In genomic region chr2:109648041-109648527, GRCh38 we compare ENCODE assay signal across 17 cellular contexts. TPM values are rescaled to one million over a fixed set of nuclear protein-coding genes. Genes with fewer than 3 reads are reported as not detected.
DNase-seq lines count a peak whose midpoint lies in the region; ATAC-seq and TF ChIP-seq lines count a peak whose summit lies in the region.
"Had no signal": no experiment of that assay in that cellular context is flagged by ENCODE, and none has a peak within 500 bp of the region (broad histone marks: within the 10 kb centered on the region; RNA-seq: fewer than 3 reads in every experiment).

No MANE protein-coding gene starts in this region.

- no peaks in the 10 kb centered on the region for H3K9me3 ChIP-seq in gastrocnemius medialis
- H3K9me3 ChIP-seq: HAP-1 had no signal

- H3K27me3 ChIP-seq in gastrocnemius medialis, result no peaks in the 10 kb centered on the region

- peak overlapping the region; percentile 71 to 85 for H3K27ac ChIP-seq in coronary artery
- H3K27ac ChIP-seq in gastrocnemius medialis, result no peak overlapping the region
- H3K27ac ChIP-seq: HL-60 had no signal

- TF ChIP-seq CTCF in HFFc6 (IDR thresholded peaks at IDR 0.05), result no peak
- no peak for TF ChIP-seq CTCF in coronary artery (IDR thresholded peaks at IDR 0.05)
- no peak for TF ChIP-seq CTCF in mesothelial cell of epicardium (IDR thresholded peaks at IDR 0.05; ENCODE audit: unreplicated experiment)
- no peak for TF ChIP-seq CTCF in gastrocnemius medialis (IDR thresholded peaks at IDR 0.05 in 4 of 5, conservative IDR thresholded peaks at IDR 0.05 in 1 of 5)

- H3K27me3 Mint-ChIP-seq in HFFc6 (ENCODE audit: insufficient read depth), result peaks cover 23% of the 10 kb centered on the region
- no peaks in the 10 kb centered on the region for H3K27me3 Mint-ChIP-seq in mesothelial cell of epicardium (ENCODE audit: low read depth)

- peak; percentile 26 for DNase-seq in AG08395 (ENCODE audit: low spot score)
- no peak for DNase-seq in HFFc6
- DNase-seq in coronary artery (ENCODE audit: low spot score), result no peak
- DNase-seq in mesothelial cell of epicardium (ENCODE audit: low spot score in 2 of 2, unreplicated experiment in 2 of 2), result no peak
- no peak for DNase-seq in gastrocnemius medialis
- DNase-seq: activated naive CD4-positive, alpha-beta T cell treated with Interleukin-2 at 50 U/mL for 16 hours; left cardiac atrium; naive thymus-derived CD8-positive, alpha-beta T cell; NCI-H187 treated with DMSO at 0.1 percent for 48 hours; NCI-H69; stimulated activated CD4-positive, alpha-beta T cell treated with anti-CD3 and anti-CD28 coated beads, Interleukin-2, amount 100 ng/mL, for 24 hours had no signal

- H3K36me3 ChIP-seq in gastrocnemius medialis, result no peaks in the 10 kb centered on the region
- H3K36me3 ChIP-seq: HAP-1 had no signal

- 0 out of 2 replicates have a peak overlapping the region, but pooled peaks have one; percentile 4 for H3K27ac Mint-ChIP-seq in HFFc6
- peak overlapping the region; percentile 13 for H3K27ac Mint-ChIP-seq in mesothelial cell of epicardium
- H3K27ac Mint-ChIP-seq: naive thymus-derived CD8-positive, alpha-beta T cell had no signal

- H3K4me1 Mint-ChIP-seq in HFFc6 (ENCODE audit: low read depth) (peaks cover 8% of the 10 kb centered on the region), mesothelial cell of epicardium (peaks cover 29% of the 10 kb centered on the region)
- H3K4me1 Mint-ChIP-seq: naive thymus-derived CD8-positive, alpha-beta T cell had no signal

- H3K4me1 ChIP-seq in gastrocnemius medialis, result peaks cover 0 to 4% of the 10 kb centered on the region in 2 donors

- H3K36me3 Mint-ChIP-seq in HFFc6 (ENCODE audit: low read depth), result no peaks in the 10 kb centered on the region
- H3K36me3 Mint-ChIP-seq in mesothelial cell of epicardium, result no peaks in the 10 kb centered on the region
- H3K36me3 Mint-ChIP-seq: naive thymus-derived CD8-positive, alpha-beta T cell had no signal

- no peaks in the 10 kb centered on the region for H3K9me3 Mint-ChIP-seq in HFFc6
- no peaks in the 10 kb centered on the region for H3K9me3 Mint-ChIP-seq in mesothelial cell of epicardium
- H3K9me3 Mint-ChIP-seq: naive thymus-derived CD8-positive, alpha-beta T cell had no signal

- no peak overlapping the region for H3K4me3 Mint-ChIP-seq in HFFc6
- H3K4me3 Mint-ChIP-seq in mesothelial cell of epicardium, result no peak overlapping the region
- H3K4me3 Mint-ChIP-seq: naive thymus-derived CD8-positive, alpha-beta T cell had no signal

- intact Hi-C loops in gastrocnemius medialis (cut with DNase I; ENCODE audit: low total_unique reads), result no loop called here

- TF ChIP-seq POLR2A in gastrocnemius medialis (IDR thresholded peaks at IDR 0.05), result no peak

- in situ Hi-C loops in gastrocnemius medialis (cut with MboI; ENCODE audit: low sequenced_read_pairs in 4 of 4), result no loop called here

- H3K4me3 ChIP-seq in coronary artery (peak overlapping the region; percentile 56), gastrocnemius medialis (no peak overlapping the region)
- H3K4me3 ChIP-seq: HAP-1 had no signal

- ATAC-seq in HG02571 (IDR thresholded peaks at IDR 0.05; ENCODE audit: unreplicated experiment), result no peak
- ATAC-seq in gastrocnemius medialis, result no peak
- ATAC-seq in GM19035 (IDR thresholded peaks at IDR 0.05; ENCODE audit: unreplicated experiment), result no peak
- ATAC-seq in GM19463 (IDR thresholded peaks at IDR 0.05; ENCODE audit: unreplicated experiment), result no peak
- ATAC-seq: activated CD4-positive, CD25-positive, alpha-beta regulatory T cell treated with anti-CD3 and anti-CD28 coated beads, Interleukin-2, amount 50 U/mL, for 24 hours; left cardiac atrium; naive thymus-derived CD8-positive, alpha-beta T cell had no signal

RNA-seq across cellular contexts. Expression of gene SOWAHC, which starts 33.9 kb away (rescaled TPM):
- total RNA-seq in HFFc6 (2021; fragmentation: NEBNext Ultra II Directional; extraction: Animal tissue kit (Norgen Biotek cat#: 25700)), result 10 to 100 TPM in 4 of 6 experiments, 1 to 10 TPM in 2; 9.4 to 12.3 (median 10.4) TPM
- total RNA-seq in mesothelial cell of epicardium, result 15.9 to 16.8 TPM (median 16.0 TPM) in 3 replicates
- total RNA-seq in gastrocnemius medialis, result 1 to 10 TPM in 1 of 4 donors, under 1 TPM in 3; 0.75 to 1.4 (median 0.96) TPM

RNA-seq across cellular contexts. Expression of gene SEPTIN10, which starts 34.3 kb away (rescaled TPM):
- 100 to 1,000 TPM; 102 to 127 (median 114) TPM for total RNA-seq in HFFc6 (2021; fragmentation: NEBNext Ultra II Directional; extraction: Animal tissue kit (Norgen Biotek cat#: 25700))
- total RNA-seq in mesothelial cell of epicardium (64.9 to 69.2 TPM (median 69.1 TPM) in 3 replicates), gastrocnemius medialis (10 to 100 TPM; 22.3 to 39.4 (median 29.6) TPM)
- total RNA-seq: naive thymus-derived CD8-positive, alpha-beta T cell had no signal

Comparison
In these comparisons a context has a peak if more than half of its experiments do, and no peak if none do; other contexts are left out.
1. H3K27ac ChIP-seq: peak in coronary artery (2 of 2); none in gastrocnemius medialis (0 of 4).